12 cellular contexts compared by ENCODE assay signal in genomic region chr15:43104426-43104825, GRCh38. TPM values are rescaled to one million over a fixed set of nuclear protein-coding genes. Genes with fewer than 3 reads are reported as not detected.
DNase-seq lines count a peak whose midpoint lies in the region; ATAC-seq and TF ChIP-seq lines count a peak whose summit lies in the region.
"Had no signal": no experiment of that assay in that cellular context is flagged by ENCODE, and none has a peak within 500 bp of the region (broad histone marks: within the 10 kb centered on the region; RNA-seq: fewer than 3 reads in every experiment).

No MANE protein-coding gene starts in this region.

- H3K4me2 ChIP-seq in hepatocyte = peak overlapping the region; percentile 87

- no peaks in the 10 kb centered on the region for H3K27me3 ChIP-seq in hepatocyte
- no peaks in the 10 kb centered on the region for H3K27me3 ChIP-seq in stomach smooth muscle (ENCODE audit: control insufficient read depth in 1 of 2, insufficient read depth in 2 of 2, low read length in 2 of 2)
- H3K27me3 ChIP-seq: SJSA1 had no signal

- H3K27me3 Mint-ChIP-seq in activated T-cell treated with anti-CD3 and anti-CD28 coated beads, Interleukin-2, amount 50 U/mL, for 4 hours (ENCODE audit: low read depth) = peaks cover 5% of the 10 kb centered on the region
- H3K27me3 Mint-ChIP-seq: IgD-negative memory B cell had no signal

- peaks cover 63% of the 10 kb centered on the region for H3K79me2 ChIP-seq in hepatocyte

- H4K20me1 ChIP-seq in hepatocyte (ENCODE audit: insufficient read depth, poor library complexity, severe bottlenecking) = no peaks in the 10 kb centered on the region

- H3K9ac ChIP-seq in stomach smooth muscle (ENCODE audit: low read length in 2 of 2) = no peak overlapping the region

- H2AFZ ChIP-seq in hepatocyte = no peak overlapping the region

- H3K4me3 Mint-ChIP-seq in activated T-cell treated with anti-CD3 and anti-CD28 coated beads, Interleukin-2, amount 50 U/mL, for 4 hours = peak overlapping the region; percentile 63

- TF ChIP-seq CTCF in WI38 (IDR thresholded peaks at IDR 0.05; ENCODE audit: low read depth, low read length) (no peak), hepatocyte (IDR thresholded peaks at IDR 0.05; ENCODE audit: poor library complexity) (no peak)

- H3K4me1 ChIP-seq in hepatocyte (ENCODE audit: insufficient read depth) (peaks cover 17% of the 10 kb centered on the region), stomach smooth muscle (ENCODE audit: control insufficient read depth, insufficient read depth, low read length) (peaks cover 6% of the 10 kb centered on the region)
- H3K4me1 ChIP-seq: SJSA1 had no signal

- H3K4me3 ChIP-seq in WI38 (ENCODE audit: low read depth, low read length) = 0 out of 2 replicates have a peak overlapping the region, but pooled peaks have one; percentile 4
- peak overlapping the region; percentile 78 for H3K4me3 ChIP-seq in hepatocyte
- H3K4me3 ChIP-seq in stomach smooth muscle (ENCODE audit: low read length in 2 of 2) = peak overlapping the region; percentile 21 to 24

- H3K9me2 ChIP-seq in hepatocyte (replicated peaks; ENCODE audit: insufficient read depth) = no peaks in the 10 kb centered on the region

- ATAC-seq in activated T-cell treated with anti-CD3 and anti-CD28 coated beads, Interleukin-2, amount 50 U/mL, for 4 hours = no peak

- WGBS in hepatocyte (ENCODE audit: low lambda C conversion rate, missing lambda C conversion rate) = 60% methylated on average over 5 of the region's 5 CpGs

- H3K4me1 Mint-ChIP-seq in activated T-cell treated with anti-CD3 and anti-CD28 coated beads, Interleukin-2, amount 50 U/mL, for 4 hours (ENCODE audit: low read depth) = peaks cover 60% of the 10 kb centered on the region

- H3K9me3 ChIP-seq in hepatocyte (ENCODE audit: low read depth) (no peaks in the 10 kb centered on the region), stomach smooth muscle (ENCODE audit: control insufficient read depth in 2 of 2, low read length in 2 of 2) (no peaks in the 10 kb centered on the region)
- H3K9me3 ChIP-seq: SJSA1 had no signal

- DNase-seq in activated T-cell treated with anti-CD3 and anti-CD28 coated beads, Interleukin-2, amount 50 U/mL, for 4 hours = no peak
- DNase-seq in activated T-cell treated with anti-CD3 and anti-CD28 coated beads, Interleukin-2, amount 50 U/mL, for 48 hours = no peak
- no peak for DNase-seq in hepatocyte (ENCODE audit: low spot score)
- DNase-seq in C1 segment of cervical spinal cord (lab: John Stamatoyannopoulos, UW) = no peak
- no peak for DNase-seq in Kasumi-1 (lab: John Stamatoyannopoulos, UW)
- DNase-seq in NCI-H1092 (lab: John Stamatoyannopoulos, UW) = no peak
- DNase-seq: cortex of kidney, nucleus accumbens had no signal

- H3K27ac ChIP-seq in hepatocyte = no peak overlapping the region
- H3K27ac ChIP-seq in stomach smooth muscle (ENCODE audit: low read length) = no peak overlapping the region
- H3K27ac ChIP-seq: SJSA1 had no signal

- H3K36me3 Mint-ChIP-seq in activated T-cell treated with anti-CD3 and anti-CD28 coated beads, Interleukin-2, amount 50 U/mL, for 4 hours (ENCODE audit: insufficient read depth) = peaks cover 25% of the 10 kb centered on the region

- H3K9me3 Mint-ChIP-seq in activated T-cell treated with anti-CD3 and anti-CD28 coated beads, Interleukin-2, amount 50 U/mL, for 4 hours = no peaks in the 10 kb centered on the region
- H3K9me3 Mint-ChIP-seq: IgD-negative memory B cell had no signal

- no peaks in the 10 kb centered on the region for H3K36me3 ChIP-seq in hepatocyte (replicated peaks; ENCODE audit: insufficient read depth, low read depth)
- peaks cover 2% of the 10 kb centered on the region in 2 donors for H3K36me3 ChIP-seq in stomach smooth muscle (ENCODE audit: control insufficient read depth in 2 of 2, insufficient read depth in 2 of 2, low read length in 2 of 2)

RNA-seq across cellular contexts. Expression of gene UBR1, which starts 1.4 kb away (rescaled TPM):
- 10 to 100 TPM; 23.5 to 27.8 (median 24.8) TPM for total RNA-seq in activated T-cell treated with anti-CD3 and anti-CD28 coated beads, Interleukin-2, amount 50 U/mL, for 4 hours
- total RNA-seq in hepatocyte = 31.0 and 32.5 TPM in 2 replicates
- 11.9 and 14.8 TPM in 2 replicates for polyA plus RNA-seq in hepatocyte

RNA-seq across cellular contexts. Expression of gene TMEM62, which starts 29.0 kb away (rescaled TPM):
- 10 to 100 TPM in 1 of 3 donors, 1 to 10 TPM in 2; 7.9 to 10.5 (median 9.4) TPM for total RNA-seq in activated T-cell treated with anti-CD3 and anti-CD28 coated beads, Interleukin-2, amount 50 U/mL, for 4 hours
- total RNA-seq in hepatocyte = 25.7 and 34.0 TPM in 2 replicates
- 14.4 and 17.3 TPM in 2 replicates for polyA plus RNA-seq in hepatocyte

Comparison
In these comparisons a context has a peak if more than half of its experiments do, and no peak if none do; other contexts are left out.
1. H3K4me3 ChIP-seq: peak in every context shown above with its lines; median percentile 78 in hepatocyte; 22 in stomach smooth muscle; 4 in WI38.